8 cellular contexts compared by ENCODE assay signal in genomic region chr4:86934147-86934771, GRCh38. TPM values are rescaled to one million over a fixed set of nuclear protein-coding genes. Genes with fewer than 3 reads are reported as not detected.
DNase-seq lines count a peak whose midpoint lies in the region; ATAC-seq and TF ChIP-seq lines count a peak whose summit lies in the region.

No MANE protein-coding gene starts in this region.

- H3K36me3 Mint-ChIP-seq in activated CD4-positive, alpha-beta memory T cell treated with anti-CD3 and anti-CD28 coated beads, Interleukin-2, amount 10 ng/mL, durations not matched to agents 7 days and 5 days (ENCODE audit: low read depth), result peaks cover 15% of the 10 kb centered on the region
- H3K36me3 Mint-ChIP-seq in glutamatergic neuron (ENCODE audit: unreplicated experiment), result no peaks in the 10 kb centered on the region

- H3K4me3 Mint-ChIP-seq in activated CD4-positive, alpha-beta memory T cell treated with anti-CD3 and anti-CD28 coated beads, Interleukin-2, amount 10 ng/mL, durations not matched to agents 7 days and 5 days, result peak overlapping the region; percentile 83
- H3K4me3 Mint-ChIP-seq in glutamatergic neuron (ENCODE audit: unreplicated experiment), result peak overlapping the region; percentile 73

- peak overlapping the region; percentile 81 for H3K27ac Mint-ChIP-seq in activated CD4-positive, alpha-beta memory T cell treated with anti-CD3 and anti-CD28 coated beads, Interleukin-2, amount 10 ng/mL, durations not matched to agents 7 days and 5 days
- no peak overlapping the region for H3K27ac Mint-ChIP-seq in glutamatergic neuron (ENCODE audit: unreplicated experiment)

- H3K4me3 ChIP-seq in gastrocnemius medialis, result peak overlapping the region; percentile 79 to 86 (median 79)

- peaks cover 41% of the 10 kb centered on the region for H3K4me1 Mint-ChIP-seq in activated CD4-positive, alpha-beta memory T cell treated with anti-CD3 and anti-CD28 coated beads, Interleukin-2, amount 10 ng/mL, durations not matched to agents 7 days and 5 days
- H3K4me1 Mint-ChIP-seq in glutamatergic neuron (ENCODE audit: low read depth, unreplicated experiment), result peaks cover 8% of the 10 kb centered on the region

- TF ChIP-seq CTCF in glutamatergic neuron (IDR thresholded peaks at IDR 0.05; ENCODE audit: partially characterized antibody, unreplicated experiment), result no peak
- TF ChIP-seq CTCF in gastrocnemius medialis (IDR thresholded peaks at IDR 0.05 in 4 of 5, conservative IDR thresholded peaks at IDR 0.05 in 1 of 5), result no peak

- ATAC-seq in gastrocnemius medialis (peak; percentile 8 to 16), GM19452 (IDR thresholded peaks at IDR 0.05; ENCODE audit: unreplicated experiment) (no peak)

- no peaks in the 10 kb centered on the region for H3K27me3 Mint-ChIP-seq in activated CD4-positive, alpha-beta memory T cell treated with anti-CD3 and anti-CD28 coated beads, Interleukin-2, amount 10 ng/mL, durations not matched to agents 7 days and 5 days
- H3K27me3 Mint-ChIP-seq in glutamatergic neuron (ENCODE audit: unreplicated experiment), result peaks cover 8% of the 10 kb centered on the region

- H3K27me3 ChIP-seq in gastrocnemius medialis, result no peaks in the 10 kb centered on the region

- H3K36me3 ChIP-seq in gastrocnemius medialis, result peaks cover 0 to 28% of the 10 kb centered on the region in 2 donors

- peak; percentile 12 to 13 for DNase-seq in activated CD4-positive, alpha-beta T cell treated with anti-CD3 and anti-CD28 coated beads, Interleukin-2, amount 50 U/mL, for 48 hours
- DNase-seq in activated CD4-positive, alpha-beta T cell treated with anti-CD3 and anti-CD28 coated beads, Interleukin-2, amount 50 U/mL, for 4 hours, result no peak
- DNase-seq in activated CD4-positive, alpha-beta memory T cell treated with anti-CD3 and anti-CD28 coated beads, Interleukin-2, amount 10 ng/mL, durations not matched to agents 7 days and 5 days, result peak; percentile 25
- DNase-seq in glutamatergic neuron (no peak), gastrocnemius medialis (no peak), HPDE6-E6E7 (ENCODE audit: extremely low spot score) (no peak), occipital lobe (lab: John Stamatoyannopoulos, UW) (no peak)

- H3K9me3 Mint-ChIP-seq in activated CD4-positive, alpha-beta memory T cell treated with anti-CD3 and anti-CD28 coated beads, Interleukin-2, amount 10 ng/mL, durations not matched to agents 7 days and 5 days, result no peaks in the 10 kb centered on the region
- peaks cover 3% of the 10 kb centered on the region for H3K9me3 Mint-ChIP-seq in glutamatergic neuron (ENCODE audit: unreplicated experiment)

- peaks cover 22 to 40% of the 10 kb centered on the region in 2 donors for H3K4me1 ChIP-seq in gastrocnemius medialis

- POLR2A ChIA-PET in activated CD4-positive, alpha-beta memory T cell treated with anti-CD3 and anti-CD28 coated beads, Interleukin-2, amount 10 ng/mL, durations not matched to agents 7 days and 5 days (lab: Charles Lee), result interaction anchor here (0.6 to 9.9 kb wide), 23 partner anchors 8 to 1523 kb away, joined by 3 to 396 read pairs (median 4); partner anchors contain the start of genes HERC5, HSD17B11 and KLHL8

- in situ Hi-C loops in gastrocnemius medialis (cut with MboI; ENCODE audit: low sequenced_read_pairs in 4 of 4), result loop anchor here in 1 of 4 donors (10.0 kb wide), 1 partner anchor 71 kb away; no protein-coding TSS in a partner anchor

- CTCF ChIA-PET in activated CD4-positive, alpha-beta memory T cell treated with anti-CD3 and anti-CD28 coated beads, Interleukin-2, amount 10 ng/mL, durations not matched to agents 7 days and 5 days (lab: Charles Lee), result interaction anchor here (0.6 to 6.7 kb wide), 18 partner anchors 11 to 564 kb away, joined by 3 to 107 read pairs (median 4); partner anchors contain the start of gene KLHL8

- peak overlapping the region; percentile 93 to 99 (median 96) for H3K27ac ChIP-seq in gastrocnemius medialis

- intact Hi-C loops in gastrocnemius medialis (cut with DNase I; ENCODE audit: low total_unique reads), result loop anchor here (1.0 to 5.0 kb wide), 2 partner anchors 73 to 288 kb away; partner anchors contain the start of gene KLHL8

- H3K9me3 ChIP-seq in gastrocnemius medialis, result no peaks in the 10 kb centered on the region

- TF ChIP-seq POLR2A in gastrocnemius medialis (IDR thresholded peaks at IDR 0.05), result no peak

RNA-seq across cellular contexts. Expression of gene AFF1, which starts 0.6 kb away (rescaled TPM):
- total RNA-seq in activated CD4-positive, alpha-beta memory T cell treated with anti-CD3 and anti-CD28 coated beads, Interleukin-2, amount 10 ng/mL, durations not matched to agents 7 days and 5 days, result 10 to 100 TPM; 68.8 to 72.0 TPM
- total RNA-seq in glutamatergic neuron (ENCODE audit: unreplicated experiment) (42.5 TPM), gastrocnemius medialis (100 to 1,000 TPM; 142 to 265 (median 197) TPM), occipital lobe (5.8 TPM)

RNA-seq across cellular contexts. Expression of gene C4orf36, which starts 42.0 kb away (rescaled TPM):
- not detected for total RNA-seq in activated CD4-positive, alpha-beta memory T cell treated with anti-CD3 and anti-CD28 coated beads, Interleukin-2, amount 10 ng/mL, durations not matched to agents 7 days and 5 days
- total RNA-seq in glutamatergic neuron (ENCODE audit: unreplicated experiment) (not detected), gastrocnemius medialis (under 1 TPM in 1 of 4 donors, not detected in 3; 0.38 TPM), occipital lobe (1.6 TPM)

Comparison
In these comparisons a context has a peak if more than half of its experiments do, and no peak if none do; other contexts are left out.
1. DNase-seq: peak in activated CD4-positive, alpha-beta T cell treated with anti-CD3 and anti-CD28 coated beads, Interleukin-2, amount 50 U/mL, for 48 hours (2 of 2) and activated CD4-positive, alpha-beta memory T cell treated with anti-CD3 and anti-CD28 coated beads, Interleukin-2, amount 10 ng/mL, durations not matched to agents 7 days and 5 days (single experiment); none in activated CD4-positive, alpha-beta T cell treated with anti-CD3 and anti-CD28 coated beads, Interleukin-2, amount 50 U/mL, for 4 hours (0 of 2), glutamatergic neuron (single experiment), gastrocnemius medialis (0 of 2), HPDE6-E6E7 (single experiment) and occipital lobe (single experiment).